ENCODE assay signal across 31 cellular contexts in genomic region chr9:123418052-123418430, GRCh38.
"Had no signal": no experiment of that assay in that cellular context is flagged by ENCODE, and none has a peak within 500 bp of the region (broad histone marks: within the 10 kb centered on the region; RNA-seq: fewer than 3 reads in every experiment).

No MANE protein-coding gene starts in this region.

- FAIRE-seq: islet of Langerhans had no signal

- H3K27ac Mint-ChIP-seq: activated CD4-positive, alpha-beta memory T cell treated with anti-CD3 and anti-CD28 coated beads for 36 hours; activated CD4-positive, alpha-beta T cell treated with anti-CD3 and anti-CD28 coated beads, Interleukin-2, amount 10 ng/mL, durations not matched to agents 24 days and 14 days; activated naive CD8-positive, alpha-beta T cell; mesothelial cell of epicardium; naive B cell; stimulated activated effector memory CD8-positive, alpha-beta T cell treated with anti-CD3 and anti-CD28 coated beads, Interleukin-12 subunit alpha, Interleukin-12 subunit beta, amount 100 ng/mL, for 72 hours; stimulated activated naive CD8-positive, alpha-beta T cell treated with anti-CD3 and anti-CD28 coated beads, Interleukin-15, Interleukin-2, amounts not matched to agents 100 ng/mL and 50 ng/mL, for 24 hours; T-helper 17 cell; type B pancreatic cell had no signal

- H3K9me3 Mint-ChIP-seq: activated CD4-positive, alpha-beta memory T cell treated with anti-CD3 and anti-CD28 coated beads for 36 hours; activated CD4-positive, alpha-beta T cell treated with anti-CD3 and anti-CD28 coated beads, Interleukin-2, amount 10 ng/mL, durations not matched to agents 24 days and 14 days; mesothelial cell of epicardium; naive B cell; stimulated activated effector memory CD8-positive, alpha-beta T cell treated with anti-CD3 and anti-CD28 coated beads, Interleukin-12 subunit alpha, Interleukin-12 subunit beta, amount 100 ng/mL, for 72 hours; stimulated activated naive CD8-positive, alpha-beta T cell treated with anti-CD3 and anti-CD28 coated beads, Interleukin-15, Interleukin-2, amounts not matched to agents 100 ng/mL and 50 ng/mL, for 24 hours; type B pancreatic cell had no signal

- H3K9me3 ChIP-seq: body of pancreas, gastrocnemius medialis, right atrium auricular region, vagina had no signal

- H3K4me3 ChIP-seq: body of pancreas, cardiac muscle cell, coronary artery, dorsolateral prefrontal cortex, gastrocnemius medialis, right atrium auricular region, vagina had no signal

- ATAC-seq: body of pancreas; gastrocnemius medialis; SK-N-SH treated with all-trans-retinoic acid at 6 μM for 48 hours; stimulated activated effector memory CD8-positive, alpha-beta T cell treated with anti-CD3 and anti-CD28 coated beads, Interleukin-12 subunit alpha, Interleukin-12 subunit beta, amount 100 ng/mL, for 72 hours; T-helper 17 cell had no signal

- H3K4me1 Mint-ChIP-seq: naive B cell; stimulated activated effector memory CD8-positive, alpha-beta T cell treated with anti-CD3 and anti-CD28 coated beads, Interleukin-12 subunit alpha, Interleukin-12 subunit beta, amount 100 ng/mL, for 72 hours had no signal

- DNase-seq: activated CD4-positive, alpha-beta memory T cell treated with anti-CD3 and anti-CD28 coated beads for 36 hours; activated CD4-positive, alpha-beta T cell treated with anti-CD3 and anti-CD28 coated beads, Interleukin-2, amount 10 ng/mL, durations not matched to agents 24 days and 14 days; activated CD4-positive, CD25-positive, alpha-beta regulatory T cell treated with anti-CD3 and anti-CD28 coated beads, Interleukin-2, amount 50 U/mL, for 72 hours; activated T-cell treated with anti-CD3 and anti-CD28 coated beads, Interleukin-2, amount 50 U/mL, for 48 hours; anterior cingulate cortex; cerebellar nuclear complex; effector memory CD4-positive, alpha-beta T cell; erythroblast; gastrocnemius medialis; glutamatergic neuron; naive B cell; occipital lobe; stimulated activated CD4-positive, alpha-beta T cell treated with anti-CD3 and anti-CD28 coated beads, Interleukin-4, amount 100 ng/mL, for 24 hours; substantia nigra; T-helper 17 cell; T1000; WERI-Rb-1 had no signal

- H3K36me3 Mint-ChIP-seq: stimulated activated effector memory CD8-positive, alpha-beta T cell treated with anti-CD3 and anti-CD28 coated beads, Interleukin-12 subunit alpha, Interleukin-12 subunit beta, amount 100 ng/mL, for 72 hours; type B pancreatic cell had no signal

- H3K4me3 Mint-ChIP-seq: activated CD4-positive, alpha-beta memory T cell treated with anti-CD3 and anti-CD28 coated beads for 36 hours; activated CD4-positive, alpha-beta T cell treated with anti-CD3 and anti-CD28 coated beads, Interleukin-2, amount 10 ng/mL, durations not matched to agents 24 days and 14 days; activated naive CD8-positive, alpha-beta T cell; mesothelial cell of epicardium; naive B cell; stimulated activated effector memory CD8-positive, alpha-beta T cell treated with anti-CD3 and anti-CD28 coated beads, Interleukin-12 subunit alpha, Interleukin-12 subunit beta, amount 100 ng/mL, for 72 hours; stimulated activated naive CD8-positive, alpha-beta T cell treated with anti-CD3 and anti-CD28 coated beads, Interleukin-15, Interleukin-2, amounts not matched to agents 100 ng/mL and 50 ng/mL, for 24 hours; T-helper 17 cell; type B pancreatic cell had no signal

- H3K4me1 ChIP-seq: body of pancreas, gastrocnemius medialis, parathyroid adenoma, right atrium auricular region had no signal

- H3K9ac ChIP-seq: parathyroid adenoma had no signal

- H3K36me3 ChIP-seq: cardiac muscle cell, right atrium auricular region had no signal

- H3K27me3 Mint-ChIP-seq: activated CD4-positive, alpha-beta memory T cell treated with anti-CD3 and anti-CD28 coated beads for 36 hours; activated CD4-positive, alpha-beta T cell treated with anti-CD3 and anti-CD28 coated beads, Interleukin-2, amount 10 ng/mL, durations not matched to agents 24 days and 14 days; activated naive CD8-positive, alpha-beta T cell; naive B cell; stimulated activated naive CD8-positive, alpha-beta T cell treated with anti-CD3 and anti-CD28 coated beads, Interleukin-15, Interleukin-2, amounts not matched to agents 100 ng/mL and 50 ng/mL, for 24 hours; T-helper 17 cell; type B pancreatic cell had no signal

- H3K27ac ChIP-seq: body of pancreas, cardiac muscle cell, coronary artery, dorsolateral prefrontal cortex, gastrocnemius medialis, parathyroid adenoma, right atrium auricular region, vagina, WERI-Rb-1 had no signal

- H3K27me3 ChIP-seq: body of pancreas, cardiac muscle cell, dorsolateral prefrontal cortex, gastrocnemius medialis, right atrium auricular region, vagina had no signal
